22 cellular contexts compared by ENCODE assay signal in genomic region chr5:36526537-36526936, GRCh38.
DNase-seq lines count a peak whose midpoint lies in the region; ATAC-seq, FAIRE-seq and TF ChIP-seq lines count a peak whose summit lies in the region.
"Had no signal": no experiment of that assay in that cellular context is flagged by ENCODE, and none has a peak within 500 bp of the region (broad histone marks: within the 10 kb centered on the region; RNA-seq: fewer than 3 reads in every experiment).

No MANE protein-coding gene starts in this region.

- H2AK5ac ChIP-seq in H1 (ENCODE audit: low read depth, low read length) (no peak overlapping the region), neuronal stem cell (ENCODE audit: low read depth, low read length) (no peak overlapping the region)

- no peak for FAIRE-seq in H1 (lab: Jason Lieb, UNC)
- FAIRE-seq: GM12892, H54 had no signal

- peaks cover 11% of the 10 kb centered on the region for H3K9me2 ChIP-seq in GM23338 (ENCODE audit: insufficient read depth)

- H3K9ac ChIP-seq in H1 (replicated peaks in 1 of 4; ENCODE audit: extremely low read depth in 1 of 4, low read depth in 3 of 4, low read length in 3 of 4) (no peak overlapping the region), neuronal stem cell (ENCODE audit: low read depth, low read length, poor library complexity) (no peak overlapping the region)

- H3K36me3 ChIP-seq in GM23338 (ENCODE audit: insufficient read depth) (no peaks in the 10 kb centered on the region), H1 (ENCODE audit: control insufficient read depth in 2 of 4, insufficient read depth in 4 of 4, low read length in 3 of 4) (no peaks in the 10 kb centered on the region), neuronal stem cell (replicated peaks in 1 of 2; ENCODE audit: control insufficient read depth in 2 of 2, insufficient read depth in 2 of 2, low read length in 2 of 2) (no peaks in the 10 kb centered on the region)

- H3K79me2 ChIP-seq in GM23338 (replicated peaks; ENCODE audit: insufficient read depth) (no peaks in the 10 kb centered on the region), H1 (ENCODE audit: control insufficient read depth in 1 of 2, insufficient read depth in 2 of 2, low read length in 2 of 2) (no peaks in the 10 kb centered on the region)

- H2BK15ac ChIP-seq in H1 (ENCODE audit: low read length) (no peak overlapping the region), neuronal stem cell (ENCODE audit: low read length) (no peak overlapping the region)

- peaks cover 2% of the 10 kb centered on the region for H3K27me3 Mint-ChIP-seq in GM23338 (ENCODE audit: insufficient read depth, low read depth, poor library complexity)

- no peak overlapping the region for H4K91ac ChIP-seq in H1 (replicated peaks; ENCODE audit: insufficient read length, low read length)
- H4K91ac ChIP-seq in neuronal stem cell (ENCODE audit: low read depth, low read length, poor library complexity), result no peak overlapping the region

- 87% methylated on average over 5 of the region's 5 CpGs; no CpG with 5 or more reads in 1 of the 2 experiments for WGBS in H1 (ENCODE audit: extremely low coverage in 1 of 2, insufficient coverage in 1 of 2, insufficient read length in 1 of 2, insufficient replicate concordance in 2 of 2, low coverage in 1 of 2, low lambda C conversion rate in 2 of 2, missing lambda C conversion rate in 1 of 2), 2 experiments
- WGBS in neuronal stem cell (ENCODE audit: extremely low coverage in 2 of 2, insufficient read length in 2 of 2, insufficient replicate concordance in 1 of 2), 2 donors, result no CpG with 5 or more reads among the region's 5 CpGs

- H3K9me3 Mint-ChIP-seq in GM23338, result no peaks in the 10 kb centered on the region
- H3K9me3 Mint-ChIP-seq: CD8-positive, alpha-beta T cell had no signal

- no peak for TF ChIP-seq RAD21 in H1 (IDR thresholded peaks at IDR 0.05 in 1 of 2, conservative IDR thresholded peaks at IDR 0.05 in 1 of 2; ENCODE audit: low read depth in 2 of 2, low read length in 2 of 2)

- H2BK5ac ChIP-seq in H1 (ENCODE audit: low read depth, low read length) (no peak overlapping the region), neuronal stem cell (ENCODE audit: low read length) (no peak overlapping the region)

- CTCF ChIA-PET in RWPE1 (lab: Yijun Ruan, JAX) (interaction anchor here (0.6 kb wide), 3 partner anchors 238 to 886 kb away, joined by 3 to 4 read pairs (median 3); no protein-coding TSS in a partner anchor), H1 (lab: Charles Lee; ENCODE audit: partially characterized antibody) (interaction anchor here (0.6 to 1.0 kb wide), 4 partner anchors 12 to 436 kb away, joined by 3 to 4 read pairs (median 4); no protein-coding TSS in a partner anchor)

- H3K4me3 ChIP-seq in GM23338, result no peak overlapping the region
- no peak overlapping the region for H3K4me3 ChIP-seq in H1 (ENCODE audit: extremely low read depth in 1 of 4, insufficient read depth in 2 of 4, low read depth in 3 of 4, low read length in 4 of 4)
- no peak overlapping the region for H3K4me3 ChIP-seq in neuronal stem cell (ENCODE audit: low read length in 2 of 2)
- H3K4me3 ChIP-seq: PC-9 had no signal

- no peak overlapping the region for H2BK120ac ChIP-seq in H1 (replicated peaks; ENCODE audit: low read depth, low read length)
- H2BK120ac ChIP-seq in neuronal stem cell (ENCODE audit: low read depth, low read length), result no peak overlapping the region

- DNase-seq in GM23338 (ENCODE audit: low spot score) (no peak), RWPE1 (ENCODE audit: low spot score) (peak; percentile 85), H1 (ENCODE audit: low read depth in 1 of 2, low spot score in 2 of 2) (no peak), neuronal stem cell (ENCODE audit: low spot score) (no peak), AG08396 (ENCODE audit: low spot score) (no peak), HCEC 1CT (no peak), Right ventricle myocardium superior (no peak)
- DNase-seq: CD8-positive, alpha-beta T cell; DMS79; KG1; MM.1S; NCI-H2029; NCI-H446 treated with DMSO at 0.1 percent for 48 hours; NCI-H526; NCI-H82; PC-9; SHP77 treated with DMSO at 0.1 percent for 48 hours had no signal

- no peak overlapping the region for H3K4me2 ChIP-seq in GM23338
- H3K4me2 ChIP-seq in H1 (ENCODE audit: insufficient read depth in 1 of 2, low read depth in 2 of 2, low read length in 2 of 2), result no peak overlapping the region
- H3K4me2 ChIP-seq in neuronal stem cell (ENCODE audit: insufficient read depth, low read length, poor library complexity, severe bottlenecking), result no peak overlapping the region
- H3K4me2 ChIP-seq: PC-9 had no signal

- H3K79me1 ChIP-seq in H1 (ENCODE audit: low read depth, low read length) (no peaks in the 10 kb centered on the region), neuronal stem cell (ENCODE audit: low read depth, low read length) (no peaks in the 10 kb centered on the region)

- TF ChIP-seq POLR2A in H1 (IDR thresholded peaks at IDR 0.05; ENCODE audit: control extremely low read depth in 1 of 2, low read depth in 2 of 2, low read length in 2 of 2), result no peak

- no peaks in the 10 kb centered on the region for H4K20me1 ChIP-seq in GM23338 (replicated peaks; ENCODE audit: insufficient read depth)
- H4K20me1 ChIP-seq in H1 (replicated peaks in 1 of 2; ENCODE audit: control insufficient read depth in 1 of 2, insufficient read depth in 2 of 2, low read length in 2 of 2), result peaks cover 0 to 3% of the 10 kb centered on the region in 2 experiments

- no peak overlapping the region for H3K18ac ChIP-seq in H1 (ENCODE audit: extremely low read depth, low read length)
- no peak overlapping the region for H3K18ac ChIP-seq in neuronal stem cell (ENCODE audit: low read length)

- no peak overlapping the region for H4K5ac ChIP-seq in H1 (ENCODE audit: insufficient read length, low read depth, low read length)

- peaks cover 4% of the 10 kb centered on the region for H3K4me1 Mint-ChIP-seq in GM23338
- H3K4me1 Mint-ChIP-seq: B cell had no signal

- ATAC-seq in GM23338, result no peak
- ATAC-seq in Right ventricle myocardium superior (ENCODE audit: poor library complexity), result no peak
- ATAC-seq: CD8-positive, alpha-beta T cell had no signal

- H3K23ac ChIP-seq in H1 (ENCODE audit: insufficient read length), result no peak overlapping the region
- no peak overlapping the region for H3K23ac ChIP-seq in neuronal stem cell (ENCODE audit: low read depth, low read length, poor library complexity)

- H2BK12ac ChIP-seq in H1 (ENCODE audit: low read depth, low read length) (no peak overlapping the region), neuronal stem cell (ENCODE audit: low read length) (no peak overlapping the region)

- H3K14ac ChIP-seq in H1 (ENCODE audit: insufficient read length) (no peak overlapping the region), neuronal stem cell (ENCODE audit: low read length) (no peak overlapping the region)

- H3K27ac ChIP-seq in GM23338 (ENCODE audit: low read depth) (no peak overlapping the region), RWPE1 (peak overlapping the region; percentile 2; the same call in 1 of the 2 replicates), H1 (ENCODE audit: low read depth, low read length) (no peak overlapping the region), neuronal stem cell (replicated peaks; ENCODE audit: low read length) (no peak overlapping the region)
- H3K27ac ChIP-seq: C4-2B, PC-9 had no signal

- POLR2A ChIA-PET in RWPE1 (lab: Yijun Ruan, JAX; ENCODE audit: low non-redundant PET), result no interaction called here
- POLR2A ChIA-PET in H1 (lab: Charles Lee; ENCODE audit: partially characterized antibody), result no interaction called here

- TF ChIP-seq CTCF in GM23338 (conservative IDR thresholded peaks at IDR 0.05; ENCODE audit: low read depth in 2 of 2), result no peak
- TF ChIP-seq CTCF in RWPE1 (conservative IDR thresholded peaks at IDR 0.05; ENCODE audit: low read depth), result no peak
- no peak for TF ChIP-seq CTCF in H1 (IDR thresholded peaks at IDR 0.05; ENCODE audit: control extremely low read depth in 1 of 3, insufficient read depth in 1 of 3, low read depth in 1 of 3, low read length in 3 of 3)

- H3K4ac ChIP-seq in H1 (replicated peaks; ENCODE audit: insufficient read length, low read depth, low read length) (no peak overlapping the region), neuronal stem cell (ENCODE audit: low read length) (no peak overlapping the region)

- H3K4me3 Mint-ChIP-seq in GM23338, result no peak overlapping the region
- H3K4me3 Mint-ChIP-seq: B cell; CD8-positive, alpha-beta T cell had no signal

- intact Hi-C loops in Right ventricle myocardium superior (cut with DNase I), result no loop called here

- no peak overlapping the region for H3K27ac Mint-ChIP-seq in GM23338
- H3K27ac Mint-ChIP-seq: B cell; CD8-positive, alpha-beta T cell had no signal

- H3K36me3 Mint-ChIP-seq in GM23338 (ENCODE audit: low read depth), result no peaks in the 10 kb centered on the region
- H3K36me3 Mint-ChIP-seq: CD8-positive, alpha-beta T cell had no signal

- TF ChIP-seq EP300 in H1 (IDR thresholded peaks at IDR 0.05; ENCODE audit: borderline replicate concordance in 1 of 2, low read depth in 2 of 2, low read length in 2 of 2), result no peak

- no peak overlapping the region for H4K8ac ChIP-seq in H1 (ENCODE audit: extremely low read depth, insufficient read depth, low read length)
- no peak overlapping the region for H4K8ac ChIP-seq in neuronal stem cell (ENCODE audit: low read depth, low read length)

- no peaks in the 10 kb centered on the region for H3F3A ChIP-seq in GM23338 (replicated peaks; ENCODE audit: low read depth)

- H3K23me2 ChIP-seq in H1 (ENCODE audit: low read depth, low read length), result no peaks in the 10 kb centered on the region

- no peaks in the 10 kb centered on the region for H3K4me1 ChIP-seq in GM23338 (ENCODE audit: insufficient read depth)
- peaks cover 0 to 3% (median 2%) of the 10 kb centered on the region in 4 experiments; a peak in 2 of 7 replicates for H3K4me1 ChIP-seq in H1 (replicated peaks in 1 of 4; ENCODE audit: control insufficient read depth in 3 of 4, insufficient read depth in 4 of 4, low read length in 3 of 4)
- peaks cover 0 to 9% of the 10 kb centered on the region in 2 donors for H3K4me1 ChIP-seq in neuronal stem cell (ENCODE audit: control insufficient read depth in 2 of 2, insufficient read depth in 1 of 2, low read depth in 1 of 2, low read length in 2 of 2)
- H3K4me1 ChIP-seq: Caco-2 had no signal

- no peaks in the 10 kb centered on the region for H3K27me3 ChIP-seq in GM23338 (ENCODE audit: insufficient read depth)
- H3K27me3 ChIP-seq in H1 (replicated peaks in 1 of 4; ENCODE audit: control insufficient read depth in 3 of 4, extremely low read depth in 1 of 4, insufficient read depth in 3 of 4, low read length in 3 of 4), result no peaks in the 10 kb centered on the region
- H3K27me3 ChIP-seq in neuronal stem cell (ENCODE audit: control insufficient read depth in 3 of 3, insufficient read depth in 3 of 3, low read depth in 1 of 3, low read length in 3 of 3), result no peaks in the 10 kb centered on the region

- no peaks in the 10 kb centered on the region for H3K9me3 ChIP-seq in H1 (ENCODE audit: insufficient read depth in 2 of 2, low read depth in 1 of 2, low read length in 1 of 2)
- H3K9me3 ChIP-seq in neuronal stem cell (replicated peaks in 1 of 2; ENCODE audit: control insufficient read depth in 2 of 2, insufficient read depth in 1 of 2, low read depth in 1 of 2, low read length in 2 of 2), result no peaks in the 10 kb centered on the region
- H3K9me3 ChIP-seq: Caco-2 had no signal

- H2AFZ ChIP-seq in GM23338 (peak overlapping the region; percentile 56), H1 (ENCODE audit: low read length) (0 out of 2 replicates have a peak overlapping the region, but pooled peaks have one; percentile 55), neuronal stem cell (ENCODE audit: low read length) (peak overlapping the region; percentile 30)
- H2AFZ ChIP-seq: PC-9 had no signal

- no peak overlapping the region for H3K56ac ChIP-seq in H1 (replicated peaks; ENCODE audit: insufficient read length, low read depth, low read length)

- H2BK20ac ChIP-seq in H1 (ENCODE audit: low read length), result no peak overlapping the region
